In genomic region chr18:39561136-39561535, GRCh38 we compare ENCODE assay signal across 1 cellular context.
TF ChIP-seq lines count a peak whose summit lies in the region.

No MANE protein-coding gene starts in this region.

TF ChIP-seq in HepG2, 621 proteins besides CTCF, POLR2A, EP300 and RAD21 (continued from another document):
- TF ChIP-seq E2F2 (CRISPR knock-in tag; IDR thresholded peaks at IDR 0.05; ENCODE audit: borderline replicate concordance) (no peak), STAT6 (CRISPR knock-in tag; IDR thresholded peaks at IDR 0.05; ENCODE audit: borderline replicate concordance) (no peak), RBM39 (IDR thresholded peaks at IDR 0.05; ENCODE audit: low read depth, low read length, poor library complexity, severe bottlenecking) (no peak), CENPBD1 (CRISPR knock-in tag; IDR thresholded peaks at IDR 0.05; ENCODE audit: borderline replicate concordance, low read depth) (no peak), MLLT10 (CRISPR knock-in tag; IDR thresholded peaks at IDR 0.05) (no peak), FLYWCH1 (CRISPR knock-in tag; IDR thresholded peaks at IDR 0.05) (no peak), ZNF33B (CRISPR knock-in tag; IDR thresholded peaks at IDR 0.05) (no peak), ZNF792 (CRISPR knock-in tag; IDR thresholded peaks at IDR 0.05) (no peak)
